Comparison of ENCODE assay signal across 8 cellular contexts in the genomic region with DNA sequence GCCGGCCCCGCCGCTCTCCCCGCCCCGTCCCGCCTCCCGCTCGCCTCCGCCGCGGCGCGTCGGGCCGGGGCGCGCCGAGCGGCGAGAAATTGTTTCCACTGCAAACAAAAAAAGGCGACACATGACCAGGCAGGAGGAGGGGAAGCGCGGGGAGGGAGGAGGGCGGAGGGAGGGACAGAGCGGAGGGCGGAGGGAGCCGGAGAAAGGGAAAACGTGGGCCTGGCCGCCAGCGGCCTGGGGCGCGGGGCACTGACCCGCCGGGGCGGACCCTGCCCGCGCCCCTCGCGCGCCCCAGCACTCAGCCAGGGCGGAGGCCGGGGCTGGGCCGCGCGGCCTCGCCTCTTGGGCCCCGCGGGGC. TPM values are rescaled to one million over a fixed set of nuclear protein-coding genes. Genes with fewer than 3 reads are reported as not detected.
DNase-seq lines count a peak whose midpoint lies in the region; ATAC-seq and TF ChIP-seq lines count a peak whose summit lies in the region.

A gene with protein sequence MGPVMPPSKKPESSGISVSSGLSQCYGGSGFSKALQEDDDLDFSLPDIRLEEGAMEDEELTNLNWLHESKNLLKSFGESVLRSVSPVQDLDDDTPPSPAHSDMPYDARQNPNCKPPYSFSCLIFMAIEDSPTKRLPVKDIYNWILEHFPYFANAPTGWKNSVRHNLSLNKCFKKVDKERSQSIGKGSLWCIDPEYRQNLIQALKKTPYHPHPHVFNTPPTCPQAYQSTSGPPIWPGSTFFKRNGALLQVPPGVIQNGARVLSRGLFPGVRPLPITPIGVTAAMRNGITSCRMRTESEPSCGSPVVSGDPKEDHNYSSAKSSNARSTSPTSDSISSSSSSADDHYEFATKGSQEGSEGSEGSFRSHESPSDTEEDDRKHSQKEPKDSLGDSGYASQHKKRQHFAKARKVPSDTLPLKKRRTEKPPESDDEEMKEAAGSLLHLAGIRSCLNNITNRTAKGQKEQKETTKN (minus strand): TSS at position 123 of the 358 bp plus-strand sequence. CDS start 4,757 bp downstream, outside the sequence.

- ATAC-seq in activated naive CD4-positive, alpha-beta T cell treated with anti-CD3 and anti-CD28 coated beads, Interleukin-2, amount 50 U/mL, for 72 hours = peak; percentile 67 to 68

- TF ChIP-seq POLR2A in testis (IDR thresholded peaks at IDR 0.05) = no peak

- DNase-seq in GM03348 (ENCODE audit: low spot score) = peak; percentile 94
- DNase-seq in HFF-Myc (ENCODE audit: extremely low read depth, low read depth) = no peak
- DNase-seq in NAMALWA (ENCODE audit: low spot score) = peak; percentile 87
- DNase-seq in SKM-1 treated with dmso at 0.1 percent for 144 hours (lab: John Stamatoyannopoulos, UW; ENCODE audit: unreplicated experiment) = peak; percentile 54
- peak; percentile 76 to 78 for DNase-seq in activated naive CD4-positive, alpha-beta T cell treated with anti-CD3 and anti-CD28 coated beads, Interleukin-2, amount 50 U/mL, for 72 hours (ENCODE audit: low spot score in 2 of 2)
- DNase-seq in glomerular visceral epithelial cell (ENCODE audit: extremely low spot score) = peak; percentile 92
- DNase-seq in osteocyte (ENCODE audit: extremely low spot score, unreplicated experiment) = peak; percentile 93
- DNase-seq in testis = peak; percentile 92

- peak within 1 kb of the TSS; percentile 96 for H3K4me3 Mint-ChIP-seq in osteocyte (ENCODE audit: unreplicated experiment)

- H3K27me3 Mint-ChIP-seq in osteocyte (ENCODE audit: unreplicated experiment) = no peaks in the 10 kb centered on the region

- H3K4me1 ChIP-seq in testis = peaks cover 22% of the 10 kb centered on the region

- peak within 1 kb of the TSS; percentile 56 for H3K4me3 ChIP-seq in HFF-Myc (replicated peaks; ENCODE audit: low read depth, low read length)
- peak within 1 kb of the TSS; percentile 89 to 90 for H3K4me3 ChIP-seq in testis

- H3K36me3 Mint-ChIP-seq in activated naive CD4-positive, alpha-beta T cell treated with anti-CD3 and anti-CD28 coated beads, Interleukin-2, amount 50 U/mL, for 72 hours = peaks cover 17 to 30% of the 10 kb centered on the region in 2 donors
- H3K36me3 Mint-ChIP-seq in osteocyte (ENCODE audit: unreplicated experiment) = peaks cover 14% of the 10 kb centered on the region

- H3K4me1 Mint-ChIP-seq in osteocyte (ENCODE audit: unreplicated experiment) = peaks cover 34% of the 10 kb centered on the region

- H3K9me3 Mint-ChIP-seq in activated naive CD4-positive, alpha-beta T cell treated with anti-CD3 and anti-CD28 coated beads, Interleukin-2, amount 50 U/mL, for 72 hours = no peaks in the 10 kb centered on the region
- H3K9me3 Mint-ChIP-seq in osteocyte (ENCODE audit: unreplicated experiment) = no peaks in the 10 kb centered on the region

- H3K27me3 ChIP-seq in testis = no peaks in the 10 kb centered on the region

- no peak for TF ChIP-seq CTCF in HFF-Myc (IDR thresholded peaks at IDR 0.05; ENCODE audit: low read depth, low read length, missing control alignments)
- no peak for TF ChIP-seq CTCF in osteocyte (IDR thresholded peaks at IDR 0.05)
- no peak for TF ChIP-seq CTCF in testis (IDR thresholded peaks at IDR 0.05)

- intact Hi-C loops in testis (cut with DNase I; ENCODE audit: low total_unique reads) = no loop called here

- H3K27ac Mint-ChIP-seq in activated naive CD4-positive, alpha-beta T cell treated with anti-CD3 and anti-CD28 coated beads, Interleukin-2, amount 50 U/mL, for 72 hours = peak within 1 kb of the TSS; percentile 97 to 98
- peak within 1 kb of the TSS; percentile 98 for H3K27ac Mint-ChIP-seq in osteocyte (ENCODE audit: unreplicated experiment)

- H3K9me3 ChIP-seq in testis = no peaks in the 10 kb centered on the region

- no peaks in the 10 kb centered on the region for H3K36me3 ChIP-seq in testis (ENCODE audit: low read depth, missing control alignments)

- H3K27ac ChIP-seq in testis = peak within 1 kb of the TSS; percentile 92 to 96

- WGBS in testis, 2 donors = 0 to 1% methylated on average over 18 to 41 of the region's 48 CpGs

RNA-seq across cellular contexts. Expression of the gene that starts here (rescaled TPM):
- 100 to 1,000 TPM in 1 of 2 donors, 10 to 100 TPM in 1; 75.3 to 104 TPM for total RNA-seq in activated naive CD4-positive, alpha-beta T cell treated with anti-CD3 and anti-CD28 coated beads, Interleukin-2, amount 50 U/mL, for 72 hours
- total RNA-seq in osteocyte (120 and 130 TPM in 2 replicates), testis (100 to 1,000 TPM; 100 to 103 TPM)
- polyA plus RNA-seq in testis (ENCODE audit: insufficient read depth, low read depth, low replicate concordance) = 40.7 TPM
